Comparison of ENCODE assay signal across 8 cellular contexts in the genomic region with DNA sequence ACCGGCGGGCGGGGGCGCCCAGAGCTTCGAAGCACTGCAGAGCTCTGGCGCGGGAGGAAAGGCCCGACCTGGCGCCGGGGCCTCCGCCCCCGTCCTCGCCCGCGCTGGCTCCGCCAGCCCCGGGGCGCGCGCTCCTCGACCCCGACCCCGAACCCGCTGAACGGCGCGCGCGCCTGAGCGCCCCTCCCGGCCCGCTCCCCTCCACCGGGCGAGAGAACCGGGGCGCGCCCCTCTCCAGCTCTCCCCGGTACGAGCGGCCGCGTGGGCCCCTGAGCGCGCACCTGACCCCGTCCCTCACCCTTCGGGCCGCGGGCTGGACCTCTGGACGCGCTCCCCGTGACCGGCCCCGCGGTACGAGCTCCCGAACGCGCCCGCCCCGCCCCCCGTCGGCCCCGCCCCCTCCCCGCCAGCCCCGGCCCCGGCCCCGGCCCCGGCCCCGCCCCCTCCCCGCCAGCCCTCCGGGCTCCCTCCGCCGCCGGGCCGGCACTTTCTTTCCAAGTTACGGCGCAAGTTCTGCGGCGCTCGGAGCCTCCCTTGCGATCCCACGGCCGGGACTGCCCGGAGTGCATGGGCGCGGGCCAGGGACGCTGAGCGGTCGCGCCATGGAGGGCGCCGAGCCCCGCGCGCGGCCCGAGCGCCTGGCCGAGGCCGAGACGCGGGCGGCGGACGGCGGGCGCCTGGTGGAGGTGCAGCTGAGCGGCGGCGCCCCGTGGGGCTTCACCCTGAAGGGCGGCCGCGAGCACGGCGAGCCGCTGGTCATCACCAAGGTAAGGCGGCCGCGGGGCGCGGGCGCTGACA. TPM values are rescaled to one million over a fixed set of nuclear protein-coding genes. Genes with fewer than 3 reads are reported as not detected.
DNase-seq lines count a peak whose midpoint lies in the region; ATAC-seq lines count a peak whose summit lies in the region.

A gene with protein sequence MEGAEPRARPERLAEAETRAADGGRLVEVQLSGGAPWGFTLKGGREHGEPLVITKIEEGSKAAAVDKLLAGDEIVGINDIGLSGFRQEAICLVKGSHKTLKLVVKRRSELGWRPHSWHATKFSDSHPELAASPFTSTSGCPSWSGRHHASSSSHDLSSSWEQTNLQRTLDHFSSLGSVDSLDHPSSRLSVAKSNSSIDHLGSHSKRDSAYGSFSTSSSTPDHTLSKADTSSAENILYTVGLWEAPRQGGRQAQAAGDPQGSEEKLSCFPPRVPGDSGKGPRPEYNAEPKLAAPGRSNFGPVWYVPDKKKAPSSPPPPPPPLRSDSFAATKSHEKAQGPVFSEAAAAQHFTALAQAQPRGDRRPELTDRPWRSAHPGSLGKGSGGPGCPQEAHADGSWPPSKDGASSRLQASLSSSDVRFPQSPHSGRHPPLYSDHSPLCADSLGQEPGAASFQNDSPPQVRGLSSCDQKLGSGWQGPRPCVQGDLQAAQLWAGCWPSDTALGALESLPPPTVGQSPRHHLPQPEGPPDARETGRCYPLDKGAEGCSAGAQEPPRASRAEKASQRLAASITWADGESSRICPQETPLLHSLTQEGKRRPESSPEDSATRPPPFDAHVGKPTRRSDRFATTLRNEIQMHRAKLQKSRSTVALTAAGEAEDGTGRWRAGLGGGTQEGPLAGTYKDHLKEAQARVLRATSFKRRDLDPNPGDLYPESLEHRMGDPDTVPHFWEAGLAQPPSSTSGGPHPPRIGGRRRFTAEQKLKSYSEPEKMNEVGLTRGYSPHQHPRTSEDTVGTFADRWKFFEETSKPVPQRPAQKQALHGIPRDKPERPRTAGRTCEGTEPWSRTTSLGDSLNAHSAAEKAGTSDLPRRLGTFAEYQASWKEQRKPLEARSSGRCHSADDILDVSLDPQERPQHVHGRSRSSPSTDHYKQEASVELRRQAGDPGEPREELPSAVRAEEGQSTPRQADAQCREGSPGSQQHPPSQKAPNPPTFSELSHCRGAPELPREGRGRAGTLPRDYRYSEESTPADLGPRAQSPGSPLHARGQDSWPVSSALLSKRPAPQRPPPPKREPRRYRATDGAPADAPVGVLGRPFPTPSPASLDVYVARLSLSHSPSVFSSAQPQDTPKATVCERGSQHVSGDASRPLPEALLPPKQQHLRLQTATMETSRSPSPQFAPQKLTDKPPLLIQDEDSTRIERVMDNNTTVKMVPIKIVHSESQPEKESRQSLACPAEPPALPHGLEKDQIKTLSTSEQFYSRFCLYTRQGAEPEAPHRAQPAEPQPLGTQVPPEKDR (N-terminal part only) (plus strand): TSS at position 486 of the 798 bp plus-strand sequence. CDS start 117 bp downstream, at position 603.

- WGBS in ectodermal cell, 2 experiments, result 0% methylated on average over 118 to 123 of the region's 123 CpGs

- no peaks in the 10 kb centered on the region for H3K36me3 ChIP-seq in ectodermal cell (ENCODE audit: control insufficient read depth, insufficient read depth, low read length)
- H3K36me3 ChIP-seq in mucosa of rectum (ENCODE audit: control insufficient read depth in 2 of 2, insufficient read depth in 2 of 2, low read length in 2 of 2), result no peaks in the 10 kb centered on the region

- in situ Hi-C loops in ACHN (cut with HindIII; ENCODE audit: low pct_ligation_motif_present, low pct_unique_long_range_greater_than_20kb, low sequenced_read_pairs), result no loop called here

- no peaks in the 10 kb centered on the region for H3K27me3 ChIP-seq in ectodermal cell (ENCODE audit: control insufficient read depth, insufficient read depth, low read length, poor library complexity, severe bottlenecking)
- H3K27me3 ChIP-seq in mucosa of rectum (ENCODE audit: control insufficient read depth in 2 of 2, insufficient read depth in 2 of 2, low read length in 2 of 2), result peaks cover 0 to 12% of the 10 kb centered on the region in 2 donors

- ATAC-seq in GM21381 (IDR thresholded peaks at IDR 0.05; ENCODE audit: unreplicated experiment), result no peak
- no peak for ATAC-seq in HG03571 (IDR thresholded peaks at IDR 0.05; ENCODE audit: unreplicated experiment)
- ATAC-seq in HG02571 (IDR thresholded peaks at IDR 0.05; ENCODE audit: unreplicated experiment), result no peak

- H3K27ac ChIP-seq in ectodermal cell (ENCODE audit: insufficient read depth, low read depth, low read length, poor library complexity, severe bottlenecking) (no peak within 1 kb of the TSS), mucosa of rectum (ENCODE audit: low read depth in 2 of 2, low read length in 2 of 2) (peak within 1 kb of the TSS in 1 of 2 donors; percentile 38)

- H3K9me3 ChIP-seq in ectodermal cell (ENCODE audit: control insufficient read depth, low read length) (no peaks in the 10 kb centered on the region), mucosa of rectum (ENCODE audit: control insufficient read depth in 2 of 2, low read length in 2 of 2) (no peaks in the 10 kb centered on the region)

- peak within 1 kb of the TSS in 1 of 2 donors; percentile 57 for H3K9ac ChIP-seq in mucosa of rectum (ENCODE audit: low read depth in 1 of 2, low read length in 2 of 2)

- H3K4me3 ChIP-seq in ectodermal cell (ENCODE audit: insufficient read depth, low read depth, low read length) (peak within 1 kb of the TSS; percentile 57), mucosa of rectum (ENCODE audit: low read length in 2 of 2) (peak within 1 kb of the TSS; percentile 63 to 71)

- H3K4me1 ChIP-seq in ectodermal cell (ENCODE audit: control insufficient read depth, insufficient read depth, low read length), result peaks cover 13% of the 10 kb centered on the region
- H3K4me1 ChIP-seq in mucosa of rectum (ENCODE audit: control insufficient read depth in 2 of 2, insufficient read depth in 2 of 2, low read length in 2 of 2), result peaks cover 0 to 5% of the 10 kb centered on the region in 2 donors

- DNase-seq in ACHN (peak; percentile 10), LoVo (ENCODE audit: low spot score) (peak; percentile 11)
- DNase-seq in central memory CD4-positive, alpha-beta T cell, result no peak

RNA-seq across cellular contexts. Expression of the gene that starts here (rescaled TPM):
- polyA plus RNA-seq in ectodermal cell (2013, experiment 1 of 4), result 15.0 TPM
- polyA plus RNA-seq in ectodermal cell (2013, experiment 2 of 4), result 18.7 TPM
- polyA plus RNA-seq in ectodermal cell (2013, experiment 3 of 4), result 13.6 TPM
- polyA plus RNA-seq in ectodermal cell (2013, experiment 4 of 4), result 12.7 TPM
